Comparison of ENCODE assay signal across 8 cellular contexts in genomic region chr1:165075725-165076370, GRCh38.
DNase-seq lines count a peak whose midpoint lies in the region; ATAC-seq and TF ChIP-seq lines count a peak whose summit lies in the region.

No MANE protein-coding gene starts in this region.

- H3K4me3 ChIP-seq in mammary epithelial cell (replicated peaks in 1 of 3; ENCODE audit: insufficient read depth in 1 of 3, low read depth in 2 of 3, low read length in 3 of 3) (no peak overlapping the region), mesendoderm (ENCODE audit: low read length) (no peak overlapping the region)

- in situ Hi-C loops in mammary epithelial cell (cut with MboI; ENCODE audit: low sequenced_read_pairs in 2 of 2) = loop anchor here in 1 of 2 donors (10.0 kb wide), 1 partner anchor 1551 kb away; no protein-coding TSS in a partner anchor

- H3K36me3 ChIP-seq in mammary epithelial cell (ENCODE audit: insufficient read depth, low read length) (no peaks in the 10 kb centered on the region), mesendoderm (ENCODE audit: control insufficient read depth, insufficient read depth, low read length) (no peaks in the 10 kb centered on the region)

- H3K56ac ChIP-seq in mesendoderm (ENCODE audit: low read length) = no peak overlapping the region

- H3K27me3 ChIP-seq in mammary epithelial cell (ENCODE audit: insufficient read depth, low read length) = no peaks in the 10 kb centered on the region
- no peaks in the 10 kb centered on the region for H3K27me3 ChIP-seq in mesendoderm (ENCODE audit: insufficient read depth, low read length, poor library complexity)

- no TSS peak for BruUV-seq in mammary epithelial cell (replicated peaks; lab: Mats Ljungman, UMichigan)

- peak; percentile 52 for DNase-seq in AG08395 (ENCODE audit: low spot score)
- peak; percentile 33 for DNase-seq in NCI-H2227 treated with DMSO at 0.1 percent for 48 hours (lab: John Stamatoyannopoulos, UW)
- no peak for DNase-seq in mammary epithelial cell
- DNase-seq in mesendoderm = peak; percentile 68
- no peak for DNase-seq in T-helper 1 cell
- no peak for DNase-seq in activated naive CD4-positive, alpha-beta T cell treated with anti-CD3 and anti-CD28 coated beads, Interleukin-2, amount 10 ng/mL, durations not matched to agents 7 days and 5 days

- H3K4me2 ChIP-seq in mammary epithelial cell (ENCODE audit: insufficient read depth, low read depth, low read length) = no peak overlapping the region
- H3K4me2 ChIP-seq in mesendoderm (ENCODE audit: low read length) = no peak overlapping the region

- H3K9me3 ChIP-seq in mammary epithelial cell (replicated peaks; ENCODE audit: insufficient read depth, low read length) = no peaks in the 10 kb centered on the region

- H3K36me3 Mint-ChIP-seq in activated T-helper 17 cell treated with anti-CD3 and anti-CD28 coated beads, Interleukin-2, amount 50 U/mL, for 72 hours (ENCODE audit: low read depth) = no peaks in the 10 kb centered on the region
- H3K36me3 Mint-ChIP-seq in activated naive CD4-positive, alpha-beta T cell treated with anti-CD3 and anti-CD28 coated beads, Interleukin-2, amount 10 ng/mL, durations not matched to agents 7 days and 5 days = no peaks in the 10 kb centered on the region

- H3K27ac Mint-ChIP-seq in activated T-helper 17 cell treated with anti-CD3 and anti-CD28 coated beads, Interleukin-2, amount 50 U/mL, for 72 hours = no peak overlapping the region
- no peak overlapping the region for H3K27ac Mint-ChIP-seq in activated naive CD4-positive, alpha-beta T cell treated with anti-CD3 and anti-CD28 coated beads, Interleukin-2, amount 10 ng/mL, durations not matched to agents 7 days and 5 days

- H3K18ac ChIP-seq in mesendoderm (ENCODE audit: low read length) = no peak overlapping the region

- no peak overlapping the region for H2AK5ac ChIP-seq in mesendoderm (ENCODE audit: low read length)

- no peaks in the 10 kb centered on the region for H3K79me1 ChIP-seq in mesendoderm (ENCODE audit: low read length)

- H3K27ac ChIP-seq in mammary epithelial cell (ENCODE audit: insufficient read depth, low read depth, low read length) = no peak overlapping the region
- H3K27ac ChIP-seq in mesendoderm (ENCODE audit: low read depth, low read length) = no peak overlapping the region

- no peak overlapping the region for H3K9ac ChIP-seq in mammary epithelial cell (ENCODE audit: insufficient read depth, low read length)
- no peak overlapping the region for H3K9ac ChIP-seq in mesendoderm (ENCODE audit: low read length)

- no peak overlapping the region for H3K4me3 Mint-ChIP-seq in activated T-helper 17 cell treated with anti-CD3 and anti-CD28 coated beads, Interleukin-2, amount 50 U/mL, for 72 hours
- no peak overlapping the region for H3K4me3 Mint-ChIP-seq in activated naive CD4-positive, alpha-beta T cell treated with anti-CD3 and anti-CD28 coated beads, Interleukin-2, amount 10 ng/mL, durations not matched to agents 7 days and 5 days

- H3K27me3 Mint-ChIP-seq in activated T-helper 17 cell treated with anti-CD3 and anti-CD28 coated beads, Interleukin-2, amount 50 U/mL, for 72 hours = no peaks in the 10 kb centered on the region
- no peaks in the 10 kb centered on the region for H3K27me3 Mint-ChIP-seq in activated naive CD4-positive, alpha-beta T cell treated with anti-CD3 and anti-CD28 coated beads, Interleukin-2, amount 10 ng/mL, durations not matched to agents 7 days and 5 days

- dilution Hi-C loops in mammary epithelial cell (cut with HindIII; ENCODE audit: low sequenced_read_pairs) = no loop called here

- no peak overlapping the region for H3K23ac ChIP-seq in mesendoderm (ENCODE audit: low read length)

- peak; percentile 58 for ATAC-seq in GM21367 (IDR thresholded peaks at IDR 0.05; ENCODE audit: unreplicated experiment)
- no peak for ATAC-seq in activated T-helper 17 cell treated with anti-CD3 and anti-CD28 coated beads, Interleukin-2, amount 50 U/mL, for 72 hours (replicated peaks)

- H3K4ac ChIP-seq in mesendoderm (ENCODE audit: low read depth, low read length) = no peak overlapping the region

- 60% methylated on average over 6 of the region's 6 CpGs for WGBS in mammary epithelial cell (ENCODE audit: low coverage, missing lambda C conversion rate)
- WGBS in mesendoderm (ENCODE audit: extremely low coverage, insufficient coverage, low lambda C conversion rate) = no CpG with 5 or more reads among the region's 6 CpGs

- no peak overlapping the region for H2BK120ac ChIP-seq in mesendoderm (ENCODE audit: low read depth, low read length)

- H2AFZ ChIP-seq in mammary epithelial cell (ENCODE audit: low read depth, low read length) = no peak overlapping the region

- H3K4me1 Mint-ChIP-seq in activated T-helper 17 cell treated with anti-CD3 and anti-CD28 coated beads, Interleukin-2, amount 50 U/mL, for 72 hours = no peaks in the 10 kb centered on the region
- no peaks in the 10 kb centered on the region for H3K4me1 Mint-ChIP-seq in activated naive CD4-positive, alpha-beta T cell treated with anti-CD3 and anti-CD28 coated beads, Interleukin-2, amount 10 ng/mL, durations not matched to agents 7 days and 5 days

- no peak overlapping the region for H2BK5ac ChIP-seq in mesendoderm (ENCODE audit: low read length)

- H4K8ac ChIP-seq in mesendoderm (ENCODE audit: low read depth, low read length) = no peak overlapping the region

- CTCF ChIA-PET in mammary epithelial cell (lab: Charles Lee; ENCODE audit: low non-redundant PET) = no interaction called here
- CTCF ChIA-PET in activated naive CD4-positive, alpha-beta T cell treated with anti-CD3 and anti-CD28 coated beads, Interleukin-2, amount 10 ng/mL, durations not matched to agents 7 days and 5 days (lab: Charles Lee) = no interaction called here

- H3K4me1 ChIP-seq in mammary epithelial cell (ENCODE audit: insufficient read depth, low read length) (no peaks in the 10 kb centered on the region), mesendoderm (ENCODE audit: control insufficient read depth, low read depth, low read length) (no peaks in the 10 kb centered on the region)

- H3K79me2 ChIP-seq in mammary epithelial cell (ENCODE audit: insufficient read depth, low read length) = no peaks in the 10 kb centered on the region
- no peaks in the 10 kb centered on the region for H3K79me2 ChIP-seq in mesendoderm (ENCODE audit: control insufficient read depth, insufficient read depth, low read length)

- no peak overlapping the region for H2BK15ac ChIP-seq in mesendoderm (replicated peaks; ENCODE audit: low read depth)

- peak; percentile 36 to 51 for TF ChIP-seq CTCF in mammary epithelial cell (conservative IDR thresholded peaks at IDR 0.05 in 1 of 2, IDR thresholded peaks at IDR 0.05 in 1 of 2; ENCODE audit: extremely low read depth in 1 of 2, insufficient read depth in 1 of 2, low read depth in 1 of 2, low read length in 2 of 2)

- peaks cover 4% of the 10 kb centered on the region for H3K9me3 Mint-ChIP-seq in activated T-helper 17 cell treated with anti-CD3 and anti-CD28 coated beads, Interleukin-2, amount 50 U/mL, for 72 hours
- H3K9me3 Mint-ChIP-seq in activated naive CD4-positive, alpha-beta T cell treated with anti-CD3 and anti-CD28 coated beads, Interleukin-2, amount 10 ng/mL, durations not matched to agents 7 days and 5 days = no peaks in the 10 kb centered on the region

- intact Hi-C loops in mammary epithelial cell (cut with micrococcal nuclease) = loop anchor here (10.0 kb wide), 1 partner anchor 1251 kb away; no protein-coding TSS in a partner anchor

- no peak overlapping the region for H4K5ac ChIP-seq in mesendoderm (ENCODE audit: low read length)

- no peaks in the 10 kb centered on the region for H4K20me1 ChIP-seq in mammary epithelial cell (ENCODE audit: insufficient read depth, low read length)

Comparison
In these comparisons a context has a peak if more than half of its experiments do, and no peak if none do; other contexts are left out.
1. DNase-seq: peak in AG08395 (single experiment), NCI-H2227 treated with DMSO at 0.1 percent for 48 hours (single experiment) and mesendoderm (single experiment); none in mammary epithelial cell (single experiment), T-helper 1 cell (0 of 5) and activated naive CD4-positive, alpha-beta T cell treated with anti-CD3 and anti-CD28 coated beads, Interleukin-2, amount 10 ng/mL, durations not matched to agents 7 days and 5 days (single experiment).